15 cellular contexts compared by ENCODE assay signal in genomic region chr2:9497017-9497416, GRCh38. TPM values are rescaled to one million over a fixed set of nuclear protein-coding genes. Genes with fewer than 3 reads are reported as not detected.
DNase-seq lines count a peak whose midpoint lies in the region; ATAC-seq and TF ChIP-seq lines count a peak whose summit lies in the region.
"Had no signal": no experiment of that assay in that cellular context is flagged by ENCODE, and none has a peak within 500 bp of the region (broad histone marks: within the 10 kb centered on the region; RNA-seq: fewer than 3 reads in every experiment).

No MANE protein-coding gene starts in this region.

- no peak for TF ChIP-seq CTCF in HCT116 (IDR thresholded peaks at IDR 0.05 in 2 of 3, conservative IDR thresholded peaks at IDR 0.05 in 1 of 3; ENCODE audit: borderline replicate concordance in 1 of 3, insufficient read depth in 1 of 3, low read depth in 2 of 3, low read length in 2 of 3)
- no peak for TF ChIP-seq CTCF in WTC11 (IDR thresholded peaks at IDR 0.05)
- TF ChIP-seq CTCF in ascending aorta (IDR thresholded peaks at IDR 0.05): no peak

- BruUV-seq in HCT116 (replicated peaks; lab: Mats Ljungman, UMichigan): no TSS peak

- peak overlapping the region; percentile 37; the same call in 1 of the 2 replicates for H3K27ac Mint-ChIP-seq in WTC11
- peak overlapping the region in 8 of 9 donors; percentile 32 to 79 (median 62) for H3K27ac Mint-ChIP-seq in naive thymus-derived CD4-positive, alpha-beta T cell

- intact Hi-C loops in HCT116 (cut with micrococcal nuclease): no loop called here
- intact Hi-C loops in naive thymus-derived CD4-positive, alpha-beta T cell (cut with micrococcal nuclease): no loop called here
- intact Hi-C loops in ascending aorta (cut with DNase I): no loop called here

- H3K9ac ChIP-seq in HCT116 (ENCODE audit: low read length): no peak overlapping the region
- H3K9ac ChIP-seq: KMS-11 had no signal

- no peaks in the 10 kb centered on the region for H4K20me1 ChIP-seq in HCT116 (ENCODE audit: insufficient read depth)

- 0 out of 2 replicates have a peak, but pooled peaks have one; percentile 30 for ATAC-seq in HCT116
- peak; percentile 46; the same call in 1 of the 2 replicates for ATAC-seq in WTC11
- no peak for ATAC-seq in naive thymus-derived CD4-positive, alpha-beta T cell
- ATAC-seq in GM19397 (IDR thresholded peaks at IDR 0.05; ENCODE audit: unreplicated experiment): no peak
- ATAC-seq: left lung had no signal

- POLR2A ChIA-PET in HCT116 (lab: Charles Lee): no interaction called here
- POLR2A ChIA-PET in WTC11 (lab: Charles Lee): no interaction called here
- POLR2A ChIA-PET in naive thymus-derived CD4-positive, alpha-beta T cell (lab: Charles Lee): no interaction called here

- no peak overlapping the region for H3K4me2 ChIP-seq in HCT116 (ENCODE audit: low read length)
- H3K4me2 ChIP-seq: KMS-11 had no signal

- CTCF ChIA-PET in HCT116 (lab: Charles Lee) (no interaction called here), WTC11 (lab: Charles Lee) (no interaction called here)
- CTCF ChIA-PET in naive thymus-derived CD4-positive, alpha-beta T cell (lab: Charles Lee): no interaction called here

- H3K4me3 ChIP-seq in HCT116 (replicated peaks in 1 of 2; ENCODE audit: low read depth in 1 of 2, low read length in 2 of 2) (no peak overlapping the region), ascending aorta (no peak overlapping the region)
- H3K4me3 ChIP-seq in naive thymus-derived CD4-positive, alpha-beta T cell (ENCODE audit: low read length): no peak overlapping the region
- H3K4me3 ChIP-seq: left lung, tibial artery had no signal

- H3K36me3 Mint-ChIP-seq in WTC11: peaks cover 55% of the 10 kb centered on the region
- peaks cover 7 to 51% (median 28%) of the 10 kb centered on the region in 5 donors for H3K36me3 Mint-ChIP-seq in naive thymus-derived CD4-positive, alpha-beta T cell

- H3K4me3 Mint-ChIP-seq in WTC11: no peak overlapping the region
- H3K4me3 Mint-ChIP-seq in naive thymus-derived CD4-positive, alpha-beta T cell: no peak overlapping the region
- H3K4me3 Mint-ChIP-seq: neural crest cell had no signal

- peak; percentile 20 for DNase-seq in SIG-M5 treated with dmso at 0.1 percent for 504 hours (lab: John Stamatoyannopoulos, UW; ENCODE audit: unreplicated experiment)
- DNase-seq in SIG-M5 (lab: John Stamatoyannopoulos, UW): no peak
- no peak for DNase-seq in HCT116 (ENCODE audit: low read depth, low spot score)
- no peak for DNase-seq in WTC11 (ENCODE audit: low spot score)
- DNase-seq in naive thymus-derived CD4-positive, alpha-beta T cell: no peak
- no peak for DNase-seq in D341Med (ENCODE audit: low spot score)
- no peak for DNase-seq in ascending aorta (ENCODE audit: low spot score in 2 of 2)
- DNase-seq: DMS79, left lung, NCI-H2171, T-helper 9 cell, tibial artery had no signal

- H2AFZ ChIP-seq in HCT116 (ENCODE audit: low read depth, low read length, poor library complexity, severe bottlenecking): no peak overlapping the region

- TF ChIP-seq POLR2A in HCT116 (IDR thresholded peaks at IDR 0.05; ENCODE audit: borderline replicate concordance, extremely low read depth, insufficient read depth, insufficient read length): no peak

- no peaks in the 10 kb centered on the region for H3K27me3 Mint-ChIP-seq in WTC11 (ENCODE audit: low read depth)
- H3K27me3 Mint-ChIP-seq in naive thymus-derived CD4-positive, alpha-beta T cell: no peaks in the 10 kb centered on the region

- H3K27me3 ChIP-seq in HCT116 (ENCODE audit: insufficient read depth, low read length) (no peaks in the 10 kb centered on the region), ascending aorta (no peaks in the 10 kb centered on the region)
- no peaks in the 10 kb centered on the region for H3K27me3 ChIP-seq in naive thymus-derived CD4-positive, alpha-beta T cell (ENCODE audit: control insufficient read depth in 2 of 2, insufficient read depth in 2 of 2, low read length in 2 of 2)
- H3K27me3 ChIP-seq: left lung, tibial artery had no signal

- 0 out of 2 replicates have a peak, but pooled peaks cover 3% of the 10 kb centered on the region for H3K79me2 ChIP-seq in HCT116 (ENCODE audit: insufficient read depth, low read length)

- H3K36me3 ChIP-seq in HCT116 (ENCODE audit: control insufficient read depth in 1 of 2, insufficient read depth in 2 of 2, low read length in 2 of 2) (peaks cover 19 to 26% of the 10 kb centered on the region in 2 experiments; a peak in 3 of 4 replicates), ascending aorta (peaks cover 31 to 54% of the 10 kb centered on the region in 2 donors)
- H3K36me3 ChIP-seq in naive thymus-derived CD4-positive, alpha-beta T cell (ENCODE audit: control insufficient read depth in 2 of 3, insufficient read depth in 3 of 3, low read length in 3 of 3): peaks cover 10 to 59% (median 11%) of the 10 kb centered on the region in 3 experiments

- TF ChIP-seq RAD21 in HCT116 (IDR thresholded peaks at IDR 0.05; ENCODE audit: low read depth): no peak

- H3K9me2 ChIP-seq in HCT116 (ENCODE audit: insufficient read depth): no peaks in the 10 kb centered on the region

- no peak overlapping the region for H3K27ac ChIP-seq in HCT116 (ENCODE audit: low read depth, low read length)
- no peak overlapping the region for H3K27ac ChIP-seq in naive thymus-derived CD4-positive, alpha-beta T cell (ENCODE audit: low read depth, low read length)
- no peak overlapping the region for H3K27ac ChIP-seq in ascending aorta
- H3K27ac ChIP-seq: KMS-11, left lung had no signal

- RAD21 ChIA-PET in HCT116 (lab: Charles Lee; ENCODE audit: low non-redundant PET in 1 of 2, low total read pairs in 2 of 2, uncharacterized antibody in 2 of 2, unreplicated experiment in 2 of 2): no interaction called here

- H3K4me1 ChIP-seq in HCT116 (ENCODE audit: control insufficient read depth in 1 of 2, insufficient read depth in 2 of 2, low read length in 2 of 2) (no peaks in the 10 kb centered on the region), ascending aorta (peaks cover 0 to 14% of the 10 kb centered on the region in 2 donors)
- no peaks in the 10 kb centered on the region for H3K4me1 ChIP-seq in naive thymus-derived CD4-positive, alpha-beta T cell (ENCODE audit: control insufficient read depth in 2 of 2, insufficient read depth in 2 of 2, low read length in 2 of 2)
- H3K4me1 ChIP-seq: left lung had no signal

- H3K4me1 Mint-ChIP-seq in WTC11: 0 out of 2 replicates have a peak, but pooled peaks cover 5% of the 10 kb centered on the region
- H3K4me1 Mint-ChIP-seq in naive thymus-derived CD4-positive, alpha-beta T cell: peaks cover 0 to 11% (median 2%) of the 10 kb centered on the region in 7 donors

- no peaks in the 10 kb centered on the region for H3K9me3 Mint-ChIP-seq in WTC11
- no peaks in the 10 kb centered on the region for H3K9me3 Mint-ChIP-seq in naive thymus-derived CD4-positive, alpha-beta T cell
- H3K9me3 Mint-ChIP-seq: neural crest cell had no signal

- no peaks in the 10 kb centered on the region for H3K9me3 ChIP-seq in HCT116 (ENCODE audit: control insufficient read depth in 1 of 2, insufficient read depth in 1 of 2, low read depth in 1 of 2, low read length in 2 of 2)
- no peaks in the 10 kb centered on the region for H3K9me3 ChIP-seq in naive thymus-derived CD4-positive, alpha-beta T cell (ENCODE audit: control insufficient read depth in 2 of 3, low read length in 3 of 3)
- H3K9me3 ChIP-seq in ascending aorta: no peaks in the 10 kb centered on the region
- H3K9me3 ChIP-seq: left lung, tibial artery had no signal

TF ChIP-seq in HCT116, 20 proteins besides CTCF, POLR2A, EP300 and RAD21 (continues in another document):
- TF ChIP-seq POLR2AphosphoS5 (IDR thresholded peaks at IDR 0.05; ENCODE audit: low read depth, low read length): no peak
- TF ChIP-seq FOSL1 (IDR thresholded peaks at IDR 0.05; ENCODE audit: low read depth): no peak
- no peak for TF ChIP-seq ELF1 (IDR thresholded peaks at IDR 0.05; ENCODE audit: borderline replicate concordance, low read depth)
- no peak for TF ChIP-seq ZFX (IDR thresholded peaks at IDR 0.05)
- no peak for TF ChIP-seq ATF3 (IDR thresholded peaks at IDR 0.05)

TF ChIP-seq in WTC11, 78 proteins besides CTCF, POLR2A, EP300 and RAD21 (continues in another document):
- no peak for TF ChIP-seq ELF4 (CRISPR knock-in tag; IDR thresholded peaks at IDR 0.05; ENCODE audit: low read depth)
- no peak for TF ChIP-seq ATF2 (CRISPR knock-in tag; IDR thresholded peaks at IDR 0.05; ENCODE audit: borderline replicate concordance, low read depth)
- no peak for TF ChIP-seq USF2 (CRISPR knock-in tag; IDR thresholded peaks at IDR 0.05)
- no peak for TF ChIP-seq NR2C2 (CRISPR knock-in tag; IDR thresholded peaks at IDR 0.05)

RNA-seq across cellular contexts. Expression of gene IAH1, which starts 22.7 kb away (rescaled TPM):
- total RNA-seq in HCT116 (2021; ENCODE audit: unreplicated experiment): 35.1 TPM
- polyA plus RNA-seq in HCT116 (2012): 32.1 and 38.1 TPM in 2 replicates
- 14.4 to 18.0 TPM (median 16.5 TPM) in 3 replicates for total RNA-seq in WTC11 (2021)
- total RNA-seq in naive thymus-derived CD4-positive, alpha-beta T cell: 10 to 100 TPM; 43.9 to 62.7 (median 49.7) TPM
- polyA plus RNA-seq in naive thymus-derived CD4-positive, alpha-beta T cell: 10 to 100 TPM; 74.4 to 77.5 TPM
- total RNA-seq in ascending aorta: 86.0 TPM

RNA-seq across cellular contexts. Expression of gene ADAM17, which starts 58.6 kb away (rescaled TPM):
- total RNA-seq in HCT116 (2021; ENCODE audit: unreplicated experiment) (39.2 TPM), WTC11 (2021) (23.5 to 25.9 TPM (median 25.5 TPM) in 3 replicates), ascending aorta (16.4 TPM)
- 27.1 and 37.8 TPM in 2 replicates for polyA plus RNA-seq in HCT116 (2012)
- total RNA-seq in naive thymus-derived CD4-positive, alpha-beta T cell: 10 to 100 TPM; 22.9 to 45.2 (median 25.9) TPM
- 10 to 100 TPM in 1 of 2 donors, 1 to 10 TPM in 1; 9.3 to 11.0 TPM for polyA plus RNA-seq in naive thymus-derived CD4-positive, alpha-beta T cell

Comparison
In these comparisons a context has a peak if more than half of its experiments do, and no peak if none do; other contexts are left out.
1. ATAC-seq: peak in HCT116 (single experiment) and WTC11 (single experiment); none in naive thymus-derived CD4-positive, alpha-beta T cell (single experiment) and GM19397 (single experiment).